12 cellular contexts compared by ENCODE assay signal in genomic region chr10:125023862-125024495, GRCh38.
DNase-seq lines count a peak whose midpoint lies in the region; ATAC-seq and TF ChIP-seq lines count a peak whose summit lies in the region.
"Had no signal": no experiment of that assay in that cellular context is flagged by ENCODE, and none has a peak within 500 bp of the region (broad histone marks: within the 10 kb centered on the region; RNA-seq: fewer than 3 reads in every experiment).

No MANE protein-coding gene starts in this region.

- H3K27me3 ChIP-seq in subcutaneous abdominal adipose tissue (ENCODE audit: control insufficient read depth in 5 of 5, insufficient read depth in 4 of 5, low read length in 5 of 5), result no peaks in the 10 kb centered on the region
- H3K27me3 ChIP-seq in CD8-positive, alpha-beta T cell (ENCODE audit: insufficient read depth, low read length), result no peaks in the 10 kb centered on the region

- peaks cover 4 to 31% (median 12%) of the 10 kb centered on the region in 3 donors for H3K36me3 Mint-ChIP-seq in immature natural killer cell
- H3K36me3 Mint-ChIP-seq in CD8-positive, alpha-beta T cell, result no peaks in the 10 kb centered on the region

- POLR2A ChIA-PET in CD8-positive, alpha-beta T cell (lab: Charles Lee), result no interaction called here

- H3K36me3 ChIP-seq in SK-N-MC (ENCODE audit: insufficient read depth, low read length), result no peaks in the 10 kb centered on the region; the same call in 1 of the 2 replicates
- H3K36me3 ChIP-seq in subcutaneous abdominal adipose tissue (ENCODE audit: control insufficient read depth in 5 of 5, insufficient read depth in 5 of 5, low read length in 5 of 5), result peaks cover 0 to 24% (median 20%) of the 10 kb centered on the region in 5 donors
- no peaks in the 10 kb centered on the region for H3K36me3 ChIP-seq in CD8-positive, alpha-beta T cell (ENCODE audit: insufficient read depth, low read length)

- H3K27me3 Mint-ChIP-seq in immature natural killer cell (ENCODE audit: low read depth in 3 of 3), result peaks cover 0 to 6% (median 4%) of the 10 kb centered on the region in 3 donors
- H3K27me3 Mint-ChIP-seq in CD8-positive, alpha-beta T cell (ENCODE audit: low read depth), result no peaks in the 10 kb centered on the region
- H3K27me3 Mint-ChIP-seq: activated naive CD8-positive, alpha-beta T cell treated with anti-CD3 and anti-CD28 coated beads, Interleukin-2, amount 50 U/mL, for 24 hours had no signal

- CTCF ChIA-PET in CD8-positive, alpha-beta T cell (lab: Charles Lee), result no interaction called here

- DNase-seq in NCI-H1048 (lab: John Stamatoyannopoulos, UW) (peak; percentile 18), SK-N-MC (ENCODE audit: low read depth, low spot score) (no peak), immature natural killer cell (no peak), NOMO-1 (lab: John Stamatoyannopoulos, UW; ENCODE audit: unreplicated experiment in 2 of 2) (no peak)
- DNase-seq in CD8-positive, alpha-beta T cell, result no peak
- DNase-seq: activated naive CD8-positive, alpha-beta T cell treated with anti-CD3 and anti-CD28 coated beads, Interleukin-2, amount 50 U/mL, for 24 hours; Kasumi-1; T-helper 9 cell had no signal

- no peaks in the 10 kb centered on the region for H3K9me3 ChIP-seq in SK-N-MC (ENCODE audit: low read depth, low read length)
- H3K9me3 ChIP-seq in subcutaneous abdominal adipose tissue (ENCODE audit: control insufficient read depth in 5 of 5, low read length in 5 of 5), result no peaks in the 10 kb centered on the region
- H3K9me3 ChIP-seq in CD8-positive, alpha-beta T cell (ENCODE audit: low read length), result no peaks in the 10 kb centered on the region

- peaks cover 67 to 81% of the 10 kb centered on the region in 2 donors for H3K4me1 Mint-ChIP-seq in immature natural killer cell
- H3K4me1 Mint-ChIP-seq in CD8-positive, alpha-beta T cell (ENCODE audit: low read depth), result no peaks in the 10 kb centered on the region
- H3K4me1 Mint-ChIP-seq: activated naive CD8-positive, alpha-beta T cell treated with anti-CD3 and anti-CD28 coated beads, Interleukin-2, amount 50 U/mL, for 24 hours had no signal

- no peak for ATAC-seq in HG02884 (IDR thresholded peaks at IDR 0.05; ENCODE audit: unreplicated experiment)
- no peak for ATAC-seq in CD8-positive, alpha-beta T cell
- no peak for ATAC-seq in HG02759 (IDR thresholded peaks at IDR 0.05; ENCODE audit: unreplicated experiment)
- ATAC-seq: activated naive CD8-positive, alpha-beta T cell treated with anti-CD3 and anti-CD28 coated beads, Interleukin-2, amount 50 U/mL, for 24 hours; HCT116 had no signal

- H3K27ac ChIP-seq in SK-N-MC, result peak overlapping the region; percentile 64
- no peak overlapping the region for H3K27ac ChIP-seq in subcutaneous abdominal adipose tissue (ENCODE audit: low read depth, low read length)
- H3K27ac ChIP-seq in CD8-positive, alpha-beta T cell (ENCODE audit: low read depth, low read length), result no peak overlapping the region

- no peak overlapping the region for H3K4me3 Mint-ChIP-seq in immature natural killer cell
- H3K4me3 Mint-ChIP-seq in CD8-positive, alpha-beta T cell, result no peak overlapping the region
- H3K4me3 Mint-ChIP-seq: activated naive CD8-positive, alpha-beta T cell treated with anti-CD3 and anti-CD28 coated beads, Interleukin-2, amount 50 U/mL, for 24 hours had no signal

- H3K9me3 Mint-ChIP-seq in immature natural killer cell, result no peaks in the 10 kb centered on the region
- no peaks in the 10 kb centered on the region for H3K9me3 Mint-ChIP-seq in CD8-positive, alpha-beta T cell
- H3K9me3 Mint-ChIP-seq: activated naive CD8-positive, alpha-beta T cell treated with anti-CD3 and anti-CD28 coated beads, Interleukin-2, amount 50 U/mL, for 24 hours had no signal

- H3K27ac Mint-ChIP-seq in immature natural killer cell, result peak overlapping the region in 4 of 6 donors; percentile 4 to 64 (median 30)
- H3K27ac Mint-ChIP-seq in CD8-positive, alpha-beta T cell, result no peak overlapping the region
- H3K27ac Mint-ChIP-seq: activated naive CD8-positive, alpha-beta T cell treated with anti-CD3 and anti-CD28 coated beads, Interleukin-2, amount 50 U/mL, for 24 hours had no signal

- no peak overlapping the region for H3K9ac ChIP-seq in SK-N-MC (ENCODE audit: insufficient read length)
- H3K9ac ChIP-seq in subcutaneous abdominal adipose tissue (ENCODE audit: low read length in 5 of 5), result peak overlapping the region in 1 of 5 donors; percentile 35

- no peak for TF ChIP-seq CTCF in CD8-positive, alpha-beta T cell (IDR thresholded peaks at IDR 0.05)

- peaks cover 8 to 39% (median 23%) of the 10 kb centered on the region in 5 donors for H3K4me1 ChIP-seq in subcutaneous abdominal adipose tissue (ENCODE audit: control insufficient read depth in 5 of 5, insufficient read depth in 5 of 5, low read length in 5 of 5)
- H3K4me1 ChIP-seq in CD8-positive, alpha-beta T cell (ENCODE audit: insufficient read depth, low read length), result no peaks in the 10 kb centered on the region

- intact Hi-C loops in CD8-positive, alpha-beta T cell (cut with DNase I, micrococcal nuclease), result no loop called here

- peak overlapping the region; percentile 53 for H3K4me3 ChIP-seq in SK-N-MC
- peak overlapping the region in 3 of 5 donors; percentile 14 to 40 (median 17) for H3K4me3 ChIP-seq in subcutaneous abdominal adipose tissue (ENCODE audit: low read depth in 1 of 5, low read length in 5 of 5)
- H3K4me3 ChIP-seq in CD8-positive, alpha-beta T cell (ENCODE audit: low read depth, low read length), result no peak overlapping the region
